10 cellular contexts compared by ENCODE assay signal in the genomic region with DNA sequence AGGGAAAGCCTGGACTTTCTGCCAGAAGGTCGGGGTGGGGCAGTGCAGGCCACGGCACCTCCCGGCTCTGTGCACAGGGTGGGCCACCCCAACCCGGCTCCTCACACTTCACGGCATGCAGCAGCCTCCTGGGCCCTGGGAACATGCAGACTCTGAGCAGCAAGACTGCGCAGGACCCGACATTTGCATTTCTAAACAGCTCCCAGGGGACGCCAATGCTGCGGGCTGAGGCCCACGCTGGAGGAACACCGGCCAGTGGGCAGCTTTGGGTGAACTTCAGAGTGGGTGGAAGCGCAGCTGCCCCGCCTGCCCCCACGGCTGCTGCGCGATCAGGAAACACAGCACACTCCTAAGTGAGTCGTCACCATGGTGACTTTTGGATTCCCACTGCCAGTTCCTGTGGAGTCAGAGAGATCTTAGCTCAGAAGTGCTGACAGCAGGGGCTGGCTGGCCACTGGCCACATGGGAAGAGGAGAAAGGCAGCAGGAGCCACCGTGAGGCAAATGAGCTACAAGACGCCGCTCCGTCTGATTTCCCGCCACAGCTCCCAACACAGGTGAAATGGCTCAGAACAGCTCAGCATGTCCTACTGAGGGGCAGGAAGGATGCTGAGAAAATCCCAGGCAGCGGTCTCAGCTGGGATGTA. TPM values are rescaled to one million over a fixed set of nuclear protein-coding genes. Genes with fewer than 3 reads are reported as not detected.
DNase-seq lines count a peak whose midpoint lies in the region; ATAC-seq, FAIRE-seq and TF ChIP-seq lines count a peak whose summit lies in the region.
"Had no signal": no experiment of that assay in that cellular context is flagged by ENCODE, and none has a peak within 500 bp of the region (broad histone marks: within the 10 kb centered on the region; RNA-seq: fewer than 3 reads in every experiment).

No MANE protein-coding gene starts in this region.

- H2BK15ac ChIP-seq in mesendoderm (replicated peaks; ENCODE audit: low read depth), result no peak overlapping the region

- no peak for TF ChIP-seq CTCF in K562 (IDR thresholded peaks at IDR 0.05 in 2 of 3, conservative IDR thresholded peaks at IDR 0.05 in 1 of 3; ENCODE audit: insufficient read depth in 2 of 3, low read depth in 1 of 3, low read length in 3 of 3)
- TF ChIP-seq CTCF in testis (IDR thresholded peaks at IDR 0.05), result no peak
- no peak for TF ChIP-seq CTCF in suprapubic skin (IDR thresholded peaks at IDR 0.05)

- H3K9ac ChIP-seq in K562 (ENCODE audit: insufficient read depth in 1 of 2, low read depth in 2 of 2, low read length in 2 of 2) (peak overlapping the region in 1 of 2 experiments; percentile 15; a peak in 1 of 4 replicates), mesendoderm (ENCODE audit: low read length) (no peak overlapping the region)

- no peak; the same call in 1 of the 3 replicates for ATAC-seq in K562
- ATAC-seq: gastrocnemius medialis had no signal

- in situ Hi-C loops in K562 (cut with MboI), result no loop called here

- H4K20me1 ChIP-seq in K562 (replicated peaks; ENCODE audit: control insufficient read depth, insufficient read depth, low read length), result no peaks in the 10 kb centered on the region

- no peak overlapping the region for H3K23ac ChIP-seq in mesendoderm (ENCODE audit: low read length)

- intact Hi-C loops in K562 (cut with micrococcal nuclease) (no loop called here), testis (cut with DNase I; ENCODE audit: low total_unique reads) (no loop called here)

- no peaks in the 10 kb centered on the region for H3K9me1 ChIP-seq in K562 (ENCODE audit: control insufficient read depth, insufficient read depth, low read length)

- H3K27me3 ChIP-seq in K562 (ENCODE audit: control insufficient read depth in 2 of 2, insufficient read depth in 2 of 2, low read length in 2 of 2) (peaks cover 14 to 67% of the 10 kb centered on the region in 2 experiments; a peak in 4 of 5 replicates), mesendoderm (ENCODE audit: insufficient read depth, low read length, poor library complexity) (no peaks in the 10 kb centered on the region), testis (no peaks in the 10 kb centered on the region), suprapubic skin (no peaks in the 10 kb centered on the region)

- H2BK120ac ChIP-seq in mesendoderm (ENCODE audit: low read depth, low read length), result no peak overlapping the region

- no peak overlapping the region for H2AFZ ChIP-seq in K562 (ENCODE audit: low read depth, low read length)

- no peak overlapping the region for H3K18ac ChIP-seq in mesendoderm (ENCODE audit: low read length)

- FAIRE-seq in K562 (lab: Jason Lieb, UNC), result no peak
- FAIRE-seq: RCC 7860 had no signal

- peak in 1 of 2 experiments; percentile 14; a peak in 1 of 4 replicates for TF ChIP-seq RAD21 in K562 (CRISPR knock-in tag; conservative IDR thresholded peaks at IDR 0.05 in 1 of 2, IDR thresholded peaks at IDR 0.05 in 1 of 2)

- no peak overlapping the region for H2BK5ac ChIP-seq in mesendoderm (ENCODE audit: low read length)

- no peaks in the 10 kb centered on the region for H3K79me1 ChIP-seq in mesendoderm (ENCODE audit: low read length)

- DNase-seq in DMS 273 treated with DMSO at 0.1 percent for 48 hours (lab: John Stamatoyannopoulos, UW), result peak; percentile 9
- DNase-seq in NCI-H1092 (lab: John Stamatoyannopoulos, UW), result peak; percentile 81
- DNase-seq in K562 (ENCODE audit: extremely low read depth in 1 of 4, low spot score in 3 of 4), result no peak
- DNase-seq in mesendoderm, result peak; percentile 66
- DNase-seq in activated T-cell treated with anti-CD3 and anti-CD28 coated beads for 4 hours, result no peak
- no peak for DNase-seq in testis
- no peak for DNase-seq in suprapubic skin (ENCODE audit: low spot score in 2 of 2)
- DNase-seq in activated CD8-positive, alpha-beta memory T cell treated with anti-CD3 and anti-CD28 coated beads for 24 hours, result no peak
- DNase-seq: gastrocnemius medialis had no signal

- no peak for TF ChIP-seq EP300 in K562 (IDR thresholded peaks at IDR 0.05; ENCODE audit: low read length)
- no peak for TF ChIP-seq EP300 in suprapubic skin (IDR thresholded peaks at IDR 0.05)

- H3K4ac ChIP-seq in mesendoderm (ENCODE audit: low read depth, low read length), result no peak overlapping the region

- TF ChIP-seq POLR2A in K562 (conservative IDR thresholded peaks at IDR 0.05) (no peak), testis (IDR thresholded peaks at IDR 0.05) (no peak), suprapubic skin (IDR thresholded peaks at IDR 0.05) (no peak)

- CTCF ChIA-PET in K562 (lab: Yijun Ruan, JAX; ENCODE audit: low intra/inter-chr PET ratio), result no interaction called here

- H3K56ac ChIP-seq in mesendoderm (ENCODE audit: low read length), result no peak overlapping the region

- no peaks in the 10 kb centered on the region; the same call in 1 of the 2 replicates for H3K9me3 ChIP-seq in K562 (replicated peaks; ENCODE audit: control insufficient read depth, insufficient read depth, low read depth, low read length)
- no peaks in the 10 kb centered on the region for H3K9me3 ChIP-seq in testis
- H3K9me3 ChIP-seq in suprapubic skin, result no peaks in the 10 kb centered on the region
- H3K9me3 ChIP-seq: gastrocnemius medialis had no signal

- POLR2A ChIA-PET in K562 (lab: Yijun Ruan, JAX), result interaction anchor here (0.6 to 1.0 kb wide), 5 partner anchors 24 to 172 kb away, joined by 3 read pairs; no protein-coding TSS in a partner anchor

- H3K4me2 ChIP-seq in K562 (ENCODE audit: insufficient read depth, low read length) (no peak overlapping the region), mesendoderm (ENCODE audit: low read length) (no peak overlapping the region)

- H3K4me3 ChIP-seq in K562 (no peak overlapping the region), mesendoderm (ENCODE audit: low read length) (no peak overlapping the region), testis (no peak overlapping the region), suprapubic skin (no peak overlapping the region)
- H3K4me3 ChIP-seq: gastrocnemius medialis had no signal

- H3K27ac ChIP-seq in K562 (ENCODE audit: extremely low read depth, low read depth, low read length) (no peak overlapping the region), mesendoderm (ENCODE audit: low read depth, low read length) (no peak overlapping the region), testis (no peak overlapping the region), suprapubic skin (no peak overlapping the region)
- H3K27ac ChIP-seq: gastrocnemius medialis had no signal

- 27% methylated on average over 23 of the region's 23 CpGs for WGBS in K562 (ENCODE audit: insufficient coverage, low coverage, missing lambda C conversion rate)
- no CpG with 5 or more reads among the region's 23 CpGs for WGBS in mesendoderm (ENCODE audit: extremely low coverage, insufficient coverage, low lambda C conversion rate)
- 51 to 86% methylated on average over 5 to 23 of the region's 23 CpGs for WGBS in testis, 2 donors
- WGBS in suprapubic skin, result 54% methylated on average over 11 of the region's 23 CpGs

- H3K36me3 ChIP-seq in K562 (ENCODE audit: control insufficient read depth, insufficient read depth, low read length) (no peaks in the 10 kb centered on the region), mesendoderm (ENCODE audit: control insufficient read depth, insufficient read depth, low read length) (no peaks in the 10 kb centered on the region), testis (ENCODE audit: low read depth, missing control alignments) (no peaks in the 10 kb centered on the region), suprapubic skin (no peaks in the 10 kb centered on the region)
- H3K36me3 ChIP-seq: gastrocnemius medialis had no signal

- BruUV-seq in K562 (replicated peaks; lab: Mats Ljungman, UMichigan), result no TSS peak

- H3K79me2 ChIP-seq in K562 (ENCODE audit: control insufficient read depth, insufficient read depth, low read length) (no peaks in the 10 kb centered on the region), mesendoderm (ENCODE audit: control insufficient read depth, insufficient read depth, low read length) (no peaks in the 10 kb centered on the region)

- H3K4me1 ChIP-seq in K562 (replicated peaks in 1 of 2; ENCODE audit: control insufficient read depth in 2 of 2, insufficient read depth in 2 of 2, low read length in 2 of 2) (peaks cover 0 to 9% of the 10 kb centered on the region in 2 experiments; a peak in 2 of 5 replicates), mesendoderm (ENCODE audit: control insufficient read depth, low read depth, low read length) (no peaks in the 10 kb centered on the region), testis (peaks cover 41% of the 10 kb centered on the region), suprapubic skin (no peaks in the 10 kb centered on the region)
- H3K4me1 ChIP-seq: gastrocnemius medialis had no signal

- no peak overlapping the region for H4K5ac ChIP-seq in mesendoderm (ENCODE audit: low read length)

- H2AK5ac ChIP-seq in mesendoderm (ENCODE audit: low read length), result no peak overlapping the region

- H4K8ac ChIP-seq in mesendoderm (ENCODE audit: low read depth, low read length), result no peak overlapping the region

TF ChIP-seq in K562, 482 proteins besides CTCF, POLR2A, EP300 and RAD21 (continues in another document):
- no peak for TF ChIP-seq ETV5 (CRISPR knock-in tag; IDR thresholded peaks at IDR 0.05; ENCODE audit: low read depth)

RNA-seq across cellular contexts. Expression of gene RNASET2, which starts 52.1 kb away (rescaled TPM):
- 55.9 TPM in 2 replicates for total RNA-seq in K562 (2011; cell fraction: chromatin; rRNA removed; ENCODE audit: low replicate concordance)
- 54.7 and 61.6 TPM in 2 replicates for total RNA-seq in K562 (2011; cell fraction: nucleolus; rRNA removed)
- 64.9 and 75.9 TPM in 2 replicates for total RNA-seq in K562 (2011; cell fraction: nucleoplasm; rRNA removed)
- 138 and 168 TPM in 2 replicates for total RNA-seq in K562 (2014; rRNA removed)
- total RNA-seq in K562 (2014; rRNA removed; fragmentation: Illumina TruSeq; extraction: Trizol), result 66.4 and 66.9 TPM in 2 replicates
- total RNA-seq in K562 (2015; rRNA removed; fragmentation: Illumina TruSeq; extraction: Trizol), result 130 and 141 TPM in 2 replicates
- total RNA-seq in K562 (2021), result 99.2 and 105 TPM in 2 replicates
- 46.4 and 211 TPM in 2 replicates for polyA plus RNA-seq in K562 (2011; rRNA removed)
- 45.3 and 139 TPM in 2 replicates for polyA plus RNA-seq in K562 (2011; cell fraction: cytosol; rRNA removed)
- 31.3 and 148 TPM in 2 replicates for polyA plus RNA-seq in K562 (2011; cell fraction: nucleus; rRNA removed)
- polyA plus RNA-seq in K562 (2012), result 137 and 140 TPM in 2 replicates
- 75.2 and 91.3 TPM in 2 replicates for polyA plus RNA-seq in K562 (2014; fragmentation: Illumina TruSeq; extraction: Trizol)
- polyA plus RNA-seq in K562 (2014; fragmentation: Nextera tagmentation; extraction: Ambion mirVana), result 10 to 100 TPM in 1 of 2 experiments, 1 to 10 TPM in 1; 7.4 to 15.8 TPM
- 108 and 124 TPM in 2 replicates for polyA plus RNA-seq in K562 (2014; rRNA removed)
- polyA minus RNA-seq in K562 (2011; rRNA and poly(A)+ RNA removed), result 20.3 and 116 TPM in 2 replicates
- polyA minus RNA-seq in K562 (2011; cell fraction: cytosol; rRNA and poly(A)+ RNA removed), result 14.3 and 84.4 TPM in 2 replicates
- polyA minus RNA-seq in K562 (2011; cell fraction: nucleus; rRNA and poly(A)+ RNA removed), result 9.3 and 51.3 TPM in 2 replicates
- polyA plus RNA-seq in mesendoderm (2013, experiment 1 of 2), result 6.2 TPM
- polyA plus RNA-seq in mesendoderm (2013, experiment 2 of 2), result 6.6 TPM
- 10 to 100 TPM; 50.2 to 56.1 TPM for total RNA-seq in testis
- 44.5 TPM for polyA plus RNA-seq in testis (ENCODE audit: insufficient read depth, low read depth, low replicate concordance)
- 10 to 100 TPM; 36.3 to 62.5 (median 53.9) TPM for total RNA-seq in suprapubic skin

Comparison
In these comparisons a context has a peak if more than half of its experiments do, and no peak if none do; other contexts are left out.
1. DNase-seq: peak in DMS 273 treated with DMSO at 0.1 percent for 48 hours (single experiment), NCI-H1092 (single experiment) and mesendoderm (single experiment); none in K562 (0 of 4), activated T-cell treated with anti-CD3 and anti-CD28 coated beads for 4 hours (single experiment), testis (single experiment), suprapubic skin (0 of 2) and activated CD8-positive, alpha-beta memory T cell treated with anti-CD3 and anti-CD28 coated beads for 24 hours (single experiment).